9 cellular contexts compared by ENCODE assay signal in genomic region chr6:37258716-37259115, GRCh38. TPM values are rescaled to one million over a fixed set of nuclear protein-coding genes. Genes with fewer than 3 reads are reported as not detected.
DNase-seq lines count a peak whose midpoint lies in the region; ATAC-seq and TF ChIP-seq lines count a peak whose summit lies in the region.
"Had no signal": no experiment of that assay in that cellular context is flagged by ENCODE, and none has a peak within 500 bp of the region (broad histone marks: within the 10 kb centered on the region; RNA-seq: fewer than 3 reads in every experiment).

No MANE protein-coding gene starts in this region.

- intact Hi-C loops in sciatic nerve (cut with DNase I), result no loop called here
- intact Hi-C loops in sigmoid colon (cut with DNase I), result no loop called here

- H3K9ac ChIP-seq in skeletal muscle satellite cell (ENCODE audit: low read depth, low read length), result peak overlapping the region; percentile 97

- no peak for DNase-seq in H7
- no peak for DNase-seq in sciatic nerve (ENCODE audit: low spot score)
- DNase-seq in DMS53 (lab: John Stamatoyannopoulos, UW), result no peak
- no peak for DNase-seq in sigmoid colon

- no peak overlapping the region for H3K27ac ChIP-seq in gastroesophageal sphincter
- peak overlapping the region in 1 of 4 donors; percentile 79 for H3K27ac ChIP-seq in sigmoid colon

- no peaks in the 10 kb centered on the region for H3K9me3 ChIP-seq in gastroesophageal sphincter
- no peaks in the 10 kb centered on the region for H3K9me3 ChIP-seq in skeletal muscle satellite cell (replicated peaks; ENCODE audit: low read length)
- no peaks in the 10 kb centered on the region for H3K9me3 ChIP-seq in sigmoid colon

- TF ChIP-seq EP300 in gastroesophageal sphincter (IDR thresholded peaks at IDR 0.05), result no peak
- TF ChIP-seq EP300 in sigmoid colon (IDR thresholded peaks at IDR 0.05), result no peak

- H3K36me3 ChIP-seq in H7 (replicated peaks; ENCODE audit: control insufficient read depth, insufficient read depth, low read length) (no peaks in the 10 kb centered on the region), gastroesophageal sphincter (no peaks in the 10 kb centered on the region), skeletal muscle satellite cell (ENCODE audit: insufficient read depth, low read length) (no peaks in the 10 kb centered on the region), sigmoid colon (no peaks in the 10 kb centered on the region)

- H3K4me1 ChIP-seq in gastroesophageal sphincter (peaks cover 2 to 28% (median 7%) of the 10 kb centered on the region in 3 donors), skeletal muscle satellite cell (ENCODE audit: control insufficient read depth, insufficient read depth, low read length) (peaks cover 17% of the 10 kb centered on the region), sigmoid colon (peaks cover 0 to 23% (median 19%) of the 10 kb centered on the region in 4 donors)

- ATAC-seq in gastroesophageal sphincter (no peak), GM19463 (IDR thresholded peaks at IDR 0.05; ENCODE audit: unreplicated experiment) (no peak), sciatic nerve (no peak)

- H3K27me3 ChIP-seq in H7 (ENCODE audit: control insufficient read depth, insufficient read depth, low read length), result no peaks in the 10 kb centered on the region
- H3K27me3 ChIP-seq in gastroesophageal sphincter, result peaks cover 4% of the 10 kb centered on the region
- no peaks in the 10 kb centered on the region for H3K27me3 ChIP-seq in skeletal muscle satellite cell (ENCODE audit: control insufficient read depth, insufficient read depth, low read length)
- H3K27me3 ChIP-seq in sigmoid colon, result no peaks in the 10 kb centered on the region

- TF ChIP-seq POLR2A in gastroesophageal sphincter (IDR thresholded peaks at IDR 0.05) (no peak), sigmoid colon (IDR thresholded peaks at IDR 0.05) (no peak)

- WGBS in gastroesophageal sphincter (ENCODE audit: low coverage in 1 of 2), 2 donors, result 50 to 65% methylated on average over 1 to 3 of the region's 3 CpGs
- WGBS in sigmoid colon, 2 donors, result 32 to 50% methylated on average over 3 of the region's 3 CpGs

- H3K4me3 ChIP-seq in H7 (ENCODE audit: insufficient read depth, low read depth, low read length), result peak overlapping the region; percentile 88
- H3K4me3 ChIP-seq in WI38 (ENCODE audit: low read depth, low read length), result peak overlapping the region; percentile 93
- peak overlapping the region; percentile 60 to 61 for H3K4me3 ChIP-seq in gastroesophageal sphincter
- H3K4me3 ChIP-seq in skeletal muscle satellite cell (ENCODE audit: low read length), result peak overlapping the region; percentile 99
- H3K4me3 ChIP-seq in sigmoid colon, result peak overlapping the region in 2 of 4 donors; percentile 79 to 93

- TF ChIP-seq CTCF in WI38 (IDR thresholded peaks at IDR 0.05; ENCODE audit: low read depth, low read length) (no peak), gastroesophageal sphincter (IDR thresholded peaks at IDR 0.05) (no peak), sigmoid colon (IDR thresholded peaks at IDR 0.05) (no peak)

- peak overlapping the region; percentile 89 for H3K4me2 ChIP-seq in skeletal muscle satellite cell (ENCODE audit: low read length)

RNA-seq across cellular contexts. Expression of gene TMEM217, which starts 0.8 kb away (rescaled TPM):
- total RNA-seq in H7 (2014; rRNA removed; shearing (Covaris generic)), result 0.14 TPM in 1 of 2 replicates, not detected in the other
- total RNA-seq in gastroesophageal sphincter (under 1 TPM in 1 of 4 donors, not detected in 3; 0.40 TPM), sciatic nerve (1.6 TPM), sigmoid colon (1 to 10 TPM in 2 of 4 donors, under 1 TPM in 1, not detected in 1; 0.55 to 5.3 (median 1.1) TPM)
- 2.2 and 2.5 TPM in 2 replicates for total RNA-seq in skeletal muscle satellite cell (2012; rRNA removed)
- under 1 TPM; 0.60 to 0.90 (median 0.69) TPM for polyA plus RNA-seq in sigmoid colon
- total RNA-seq: left lobe of liver had no signal

RNA-seq across cellular contexts. Expression of gene TBC1D22B, which starts 1.1 kb away (rescaled TPM):
- total RNA-seq in H7 (2014; rRNA removed; shearing (Covaris generic)), result 14.5 and 17.5 TPM in 2 replicates
- total RNA-seq in gastroesophageal sphincter (1 to 10 TPM; 5.0 to 9.2 (median 8.3) TPM), sciatic nerve (10.0 TPM), sigmoid colon (1 to 10 TPM; 6.1 to 7.2 (median 6.3) TPM)
- total RNA-seq in skeletal muscle satellite cell (2012; rRNA removed), result 4.3 and 5.0 TPM in 2 replicates
- 10 to 100 TPM in 1 of 3 donors, 1 to 10 TPM in 2; 8.6 to 10.8 (median 9.5) TPM for polyA plus RNA-seq in sigmoid colon
